In genomic region chr7:102466097-102466496, GRCh38 we compare ENCODE assay signal across 10 cellular contexts. TPM values are rescaled to one million over a fixed set of nuclear protein-coding genes. Genes with fewer than 3 reads are reported as not detected.
DNase-seq lines count a peak whose midpoint lies in the region; ATAC-seq and TF ChIP-seq lines count a peak whose summit lies in the region.
"Had no signal": no experiment of that assay in that cellular context is flagged by ENCODE, and none has a peak within 500 bp of the region (broad histone marks: within the 10 kb centered on the region; RNA-seq: fewer than 3 reads in every experiment).

No MANE protein-coding gene starts in this region.

- DNase-seq in NT2/D1 (ENCODE audit: low read depth, low spot score) (no peak), NCI-H1048 (lab: John Stamatoyannopoulos, UW) (no peak), hepatic stellate cell (ENCODE audit: low spot score) (no peak)
- DNase-seq: activated gamma-delta T cell, KG1 had no signal

- peak overlapping the region; percentile 94 for H3K4me3 ChIP-seq in DOHH2 (ENCODE audit: low read length)
- H3K4me3 ChIP-seq in NT2/D1 (ENCODE audit: insufficient read length, low read depth): peak overlapping the region; percentile 99
- peak overlapping the region; percentile 91 for H3K4me3 ChIP-seq in ectodermal cell (ENCODE audit: insufficient read depth, low read depth, low read length)
- H3K4me3 ChIP-seq in neutrophil (ENCODE audit: low read depth in 1 of 2, low read length in 1 of 2): peak overlapping the region; percentile 82 to 99

- 95% methylated on average over 7 of the region's 7 CpGs for WGBS in ectodermal cell, 2 experiments

- H3F3A ChIP-seq in DOHH2 (ENCODE audit: control insufficient read depth, insufficient read depth): peaks cover 4% of the 10 kb centered on the region; the same call in 1 of the 2 replicates

- H3K4me1 ChIP-seq in DOHH2 (ENCODE audit: control insufficient read depth, low read length) (peaks cover 26% of the 10 kb centered on the region), NT2/D1 (ENCODE audit: insufficient read depth, insufficient read length) (peaks cover 2% of the 10 kb centered on the region), ectodermal cell (ENCODE audit: control insufficient read depth, insufficient read depth, low read length) (peaks cover 16% of the 10 kb centered on the region), neutrophil (ENCODE audit: control insufficient read depth in 1 of 2, insufficient read depth in 1 of 2, low read depth in 1 of 2, low read length in 1 of 2) (peaks cover 22 to 23% of the 10 kb centered on the region in 2 experiments)

- H3K27me3 ChIP-seq in DOHH2 (ENCODE audit: control insufficient read depth, low read length) (no peaks in the 10 kb centered on the region), NT2/D1 (ENCODE audit: insufficient read depth, insufficient read length) (no peaks in the 10 kb centered on the region), ectodermal cell (ENCODE audit: control insufficient read depth, insufficient read depth, low read length, poor library complexity, severe bottlenecking) (no peaks in the 10 kb centered on the region), neutrophil (no peaks in the 10 kb centered on the region)

- TF ChIP-seq CTCF in DOHH2 (IDR thresholded peaks at IDR 0.05; ENCODE audit: low read depth, low read length, poor library complexity, severe bottlenecking): no peak
- TF ChIP-seq CTCF in neutrophil (IDR thresholded peaks at IDR 0.05): no peak

- peaks cover 37% of the 10 kb centered on the region for H3K79me2 ChIP-seq in DOHH2 (ENCODE audit: control insufficient read depth, low read length)

- no peaks in the 10 kb centered on the region for H3K9me2 ChIP-seq in DOHH2 (replicated peaks; ENCODE audit: control insufficient read depth, low read length)

- peak overlapping the region; percentile 98 for H3K9ac ChIP-seq in NT2/D1 (ENCODE audit: insufficient read length, low read depth)

- ATAC-seq in GM21619 (IDR thresholded peaks at IDR 0.05; ENCODE audit: unreplicated experiment) (no peak), GM19467 (IDR thresholded peaks at IDR 0.05; ENCODE audit: unreplicated experiment) (no peak)

- peak overlapping the region; percentile 58 for H3K27ac ChIP-seq in DOHH2 (ENCODE audit: low read depth, low read length)
- H3K27ac ChIP-seq in ectodermal cell (ENCODE audit: insufficient read depth, low read depth, low read length, poor library complexity, severe bottlenecking): no peak overlapping the region
- H3K27ac ChIP-seq in neutrophil: no peak overlapping the region

- H3K36me3 ChIP-seq in DOHH2 (ENCODE audit: control insufficient read depth, low read length) (peaks cover 44% of the 10 kb centered on the region), NT2/D1 (ENCODE audit: insufficient read depth, insufficient read length, low read length) (peaks cover 41% of the 10 kb centered on the region), ectodermal cell (ENCODE audit: control insufficient read depth, insufficient read depth, low read length) (peaks cover 4% of the 10 kb centered on the region), neutrophil (peaks cover 40% of the 10 kb centered on the region)

- H3K4me2 ChIP-seq in DOHH2 (ENCODE audit: low read length): peak overlapping the region; percentile 86

- no peaks in the 10 kb centered on the region for H3K9me3 ChIP-seq in DOHH2 (ENCODE audit: control insufficient read depth, insufficient read depth, low read length)
- H3K9me3 ChIP-seq in NT2/D1 (ENCODE audit: insufficient read depth, low read length): no peaks in the 10 kb centered on the region
- H3K9me3 ChIP-seq in ectodermal cell (ENCODE audit: control insufficient read depth, low read length): no peaks in the 10 kb centered on the region
- H3K9me3 ChIP-seq in neutrophil: no peaks in the 10 kb centered on the region

- 0 out of 2 replicates have a peak, but pooled peaks cover 10% of the 10 kb centered on the region for H4K20me1 ChIP-seq in DOHH2 (ENCODE audit: control insufficient read depth, insufficient read depth, low read depth, low read length)

RNA-seq across cellular contexts. Expression of gene LRWD1, which starts 1.3 kb away (rescaled TPM):
- polyA plus RNA-seq in ectodermal cell (2013, experiment 1 of 4): 29.2 TPM
- polyA plus RNA-seq in ectodermal cell (2013, experiment 2 of 4): 27.0 TPM
- polyA plus RNA-seq in ectodermal cell (2013, experiment 3 of 4): 20.1 TPM
- 21.1 TPM for polyA plus RNA-seq in ectodermal cell (2013, experiment 4 of 4)

RNA-seq across cellular contexts. Expression of gene ALKBH4, which starts 1.4 kb away (rescaled TPM):
- 16.9 TPM for polyA plus RNA-seq in ectodermal cell (2013, experiment 1 of 4)
- polyA plus RNA-seq in ectodermal cell (2013, experiment 2 of 4): 17.8 TPM
- polyA plus RNA-seq in ectodermal cell (2013, experiment 3 of 4): 14.7 TPM
- polyA plus RNA-seq in ectodermal cell (2013, experiment 4 of 4): 14.1 TPM

RNA-seq across cellular contexts. Expression of gene POLR2J, which starts 12.6 kb away (rescaled TPM):
- polyA plus RNA-seq in ectodermal cell (2013, experiment 1 of 4): 71.3 TPM
- 66.2 TPM for polyA plus RNA-seq in ectodermal cell (2013, experiment 2 of 4)
- 76.0 TPM for polyA plus RNA-seq in ectodermal cell (2013, experiment 3 of 4)
- 80.9 TPM for polyA plus RNA-seq in ectodermal cell (2013, experiment 4 of 4)

RNA-seq across cellular contexts. Expression of gene ORAI2, which starts 32.7 kb away (rescaled TPM):
- 25.2 TPM for polyA plus RNA-seq in ectodermal cell (2013, experiment 1 of 4)
- polyA plus RNA-seq in ectodermal cell (2013, experiment 2 of 4): 30.8 TPM
- polyA plus RNA-seq in ectodermal cell (2013, experiment 3 of 4): 18.8 TPM
- 25.9 TPM for polyA plus RNA-seq in ectodermal cell (2013, experiment 4 of 4)

RNA-seq across cellular contexts. Expression of gene RASA4B, which starts 51.5 kb away (rescaled TPM):
- 11.6 TPM for polyA plus RNA-seq in ectodermal cell (2013, experiment 1 of 4)
- 12.6 TPM for polyA plus RNA-seq in ectodermal cell (2013, experiment 2 of 4)
- 12.4 TPM for polyA plus RNA-seq in ectodermal cell (2013, experiment 3 of 4)
- polyA plus RNA-seq in ectodermal cell (2013, experiment 4 of 4): 11.0 TPM
